ENCODE assay signal across 26 cellular contexts in the genomic region with DNA sequence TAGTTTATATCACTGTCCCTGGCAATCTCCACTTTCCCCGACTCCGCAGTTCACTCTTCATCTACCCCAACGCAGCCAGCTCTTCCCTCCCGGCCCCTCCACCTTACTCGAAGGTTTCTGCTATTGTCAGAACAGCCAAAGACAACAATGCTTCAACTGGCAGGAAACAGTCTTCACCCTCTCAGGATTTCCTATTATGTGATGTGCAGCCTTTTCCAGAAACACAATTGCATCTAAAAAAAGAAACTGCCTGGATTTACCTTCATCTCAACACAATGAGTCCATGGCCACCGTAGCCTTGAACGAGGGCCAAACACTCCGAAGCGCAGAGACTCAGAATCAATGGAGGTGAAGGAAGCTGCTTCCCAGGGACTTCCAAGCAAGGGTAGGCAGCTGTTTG.
DNase-seq lines count a peak whose midpoint lies in the region; ATAC-seq, FAIRE-seq and TF ChIP-seq lines count a peak whose summit lies in the region.
"Had no signal": no experiment of that assay in that cellular context is flagged by ENCODE, and none has a peak within 500 bp of the region (broad histone marks: within the 10 kb centered on the region; RNA-seq: fewer than 3 reads in every experiment).

No MANE protein-coding gene starts in this region.

- in situ Hi-C loops in Panc1 (cut with HindIII; ENCODE audit: low pct_unique_long_range_greater_than_20kb, low sequenced_read_pairs): no loop called here

- H3K9me3 Mint-ChIP-seq in neural progenitor cell (peaks cover under 1% of the 10 kb centered on the region), endodermal cell (no peaks in the 10 kb centered on the region)
- H3K9me3 Mint-ChIP-seq in activated CD8-positive, alpha-beta memory T cell treated with anti-CD3 and anti-CD28 coated beads, Interleukin-2, amount 10 ng/mL, durations not matched to agents 7 days and 5 days (ENCODE audit: low read depth): no peaks in the 10 kb centered on the region
- H3K9me3 Mint-ChIP-seq: CD8-positive, alpha-beta T cell had no signal

- POLR2A ChIA-PET in Panc1 (lab: Charles Lee): no interaction called here

- intact Hi-C loops in Panc1 (cut with micrococcal nuclease; ENCODE audit: unreplicated experiment): loop anchor here (2.0 to 5.0 kb wide), 2 partner anchors 191 to 269 kb away; no protein-coding TSS in a partner anchor

- H3F3A ChIP-seq in neural progenitor cell (ENCODE audit: low read depth): peaks cover 5% of the 10 kb centered on the region

- WGBS in endodermal cell (ENCODE audit: insufficient coverage in 1 of 2, insufficient read length in 1 of 2), 2 experiments: 90 to 91% methylated on average over 9 of the region's 9 CpGs

- TF ChIP-seq CTCF in Panc1 (IDR thresholded peaks at IDR 0.05) (no peak), fibroblast of pulmonary artery (IDR thresholded peaks at IDR 0.05; ENCODE audit: low read length, missing control alignments) (no peak), neural progenitor cell (IDR thresholded peaks at IDR 0.05) (no peak), endodermal cell (conservative IDR thresholded peaks at IDR 0.05) (no peak)

- H3K36me3 Mint-ChIP-seq in neural progenitor cell (no peaks in the 10 kb centered on the region), endodermal cell (ENCODE audit: low read depth) (no peaks in the 10 kb centered on the region)
- no peaks in the 10 kb centered on the region for H3K36me3 Mint-ChIP-seq in activated CD8-positive, alpha-beta memory T cell treated with anti-CD3 and anti-CD28 coated beads, Interleukin-2, amount 10 ng/mL, durations not matched to agents 7 days and 5 days
- H3K36me3 Mint-ChIP-seq: CD8-positive, alpha-beta T cell had no signal

- H3K4me3 ChIP-seq in Panc1 (ENCODE audit: low read depth in 2 of 2, low read length in 2 of 2) (no peak overlapping the region), fibroblast of pulmonary artery (replicated peaks; ENCODE audit: low read depth, low read length) (peak overlapping the region; percentile 6), neural progenitor cell (no peak overlapping the region), endodermal cell (ENCODE audit: low read length) (no peak overlapping the region)
- H3K4me3 ChIP-seq: cardiac muscle cell, lung, Peyer's patch, SJSA1, stomach had no signal

- no peaks in the 10 kb centered on the region for H4K20me1 ChIP-seq in neural progenitor cell (ENCODE audit: low read depth)

- CTCF ChIA-PET in Panc1 (lab: Charles Lee): no interaction called here
- CTCF ChIA-PET in activated CD8-positive, alpha-beta memory T cell treated with anti-CD3 and anti-CD28 coated beads, Interleukin-2, amount 10 ng/mL, durations not matched to agents 7 days and 5 days (lab: Charles Lee): interaction anchor here (4.3 kb wide), 1 partner anchor 269 kb away, joined by 19 read pairs; no protein-coding TSS in a partner anchor

- ATAC-seq in Panc1: no peak
- ATAC-seq in activated CD8-positive, alpha-beta memory T cell treated with anti-CD3 and anti-CD28 coated beads, Interleukin-2, amount 10 ng/mL, durations not matched to agents 7 days and 5 days: no peak
- ATAC-seq: CD8-positive, alpha-beta T cell; foreskin keratinocyte; HCT116 had no signal

- H3K27ac ChIP-seq in Panc1 (ENCODE audit: low read length) (peak overlapping the region; percentile 46; the same call in 1 of the 2 replicates), neural progenitor cell (no peak overlapping the region), endodermal cell (ENCODE audit: low read depth, low read length) (no peak overlapping the region)
- H3K27ac ChIP-seq: cardiac muscle cell, foreskin keratinocyte, KMS-11, Peyer's patch, SJSA1, stomach had no signal

- no TSS peak for BruUV-seq in Panc1 (replicated peaks; lab: Mats Ljungman, UMichigan)

- no peaks in the 10 kb centered on the region for H3K79me2 ChIP-seq in neural progenitor cell (ENCODE audit: low read depth)

- H2AFZ ChIP-seq in neural progenitor cell (replicated peaks): no peak overlapping the region

- peaks cover 19% of the 10 kb centered on the region for H3K4me1 Mint-ChIP-seq in neural progenitor cell
- peaks cover 2% of the 10 kb centered on the region for H3K4me1 Mint-ChIP-seq in activated CD8-positive, alpha-beta memory T cell treated with anti-CD3 and anti-CD28 coated beads, Interleukin-2, amount 10 ng/mL, durations not matched to agents 7 days and 5 days
- H3K4me1 Mint-ChIP-seq in endodermal cell: peaks cover 58% of the 10 kb centered on the region

- 0 out of 2 replicates have a peak, but pooled peaks cover 4% of the 10 kb centered on the region for H3K4me1 ChIP-seq in Panc1 (ENCODE audit: control insufficient read depth, insufficient read depth, low read length)
- H3K4me1 ChIP-seq in neural progenitor cell: peaks cover 10% of the 10 kb centered on the region
- H3K4me1 ChIP-seq in endodermal cell (ENCODE audit: control insufficient read depth, insufficient read depth, low read length): peaks cover 17% of the 10 kb centered on the region
- H3K4me1 ChIP-seq: foreskin keratinocyte had no signal

- H3K27ac Mint-ChIP-seq in neural progenitor cell (peak overlapping the region; percentile 10), endodermal cell (no peak overlapping the region)
- H3K27ac Mint-ChIP-seq in activated CD8-positive, alpha-beta memory T cell treated with anti-CD3 and anti-CD28 coated beads, Interleukin-2, amount 10 ng/mL, durations not matched to agents 7 days and 5 days: no peak overlapping the region
- H3K27ac Mint-ChIP-seq: CD8-positive, alpha-beta T cell had no signal

- FAIRE-seq in frontal cortex (lab: Jason Lieb, UNC): no peak
- FAIRE-seq: G401.6 had no signal

- H3K27me3 Mint-ChIP-seq in neural progenitor cell (ENCODE audit: insufficient read depth, low read depth): peaks cover 2% of the 10 kb centered on the region
- peaks cover 40% of the 10 kb centered on the region for H3K27me3 Mint-ChIP-seq in activated CD8-positive, alpha-beta memory T cell treated with anti-CD3 and anti-CD28 coated beads, Interleukin-2, amount 10 ng/mL, durations not matched to agents 7 days and 5 days
- H3K27me3 Mint-ChIP-seq in endodermal cell (ENCODE audit: insufficient read depth): peaks cover 33% of the 10 kb centered on the region

- H3K9ac ChIP-seq in neural progenitor cell (no peak overlapping the region), endodermal cell (ENCODE audit: extremely low read depth, low read length, poor library complexity, severe bottlenecking) (no peak overlapping the region)
- H3K9ac ChIP-seq: KMS-11 had no signal

- no peaks in the 10 kb centered on the region for H3K9me3 ChIP-seq in Panc1 (ENCODE audit: control insufficient read depth, insufficient read depth, low read depth, low read length)
- no peaks in the 10 kb centered on the region for H3K9me3 ChIP-seq in neural progenitor cell (ENCODE audit: low read depth)
- H3K9me3 ChIP-seq in endodermal cell (ENCODE audit: control insufficient read depth, low read length): no peaks in the 10 kb centered on the region
- H3K9me3 ChIP-seq: Peyer's patch, SJSA1, stomach had no signal

- H3K4me2 ChIP-seq in neural progenitor cell: no peak overlapping the region
- H3K4me2 ChIP-seq: KMS-11 had no signal

- H3K4me3 Mint-ChIP-seq in neural progenitor cell: no peak overlapping the region
- no peak overlapping the region for H3K4me3 Mint-ChIP-seq in activated CD8-positive, alpha-beta memory T cell treated with anti-CD3 and anti-CD28 coated beads, Interleukin-2, amount 10 ng/mL, durations not matched to agents 7 days and 5 days
- H3K4me3 Mint-ChIP-seq in endodermal cell: no peak overlapping the region
- H3K4me3 Mint-ChIP-seq: CD8-positive, alpha-beta T cell had no signal

- H3K27me3 ChIP-seq in Panc1 (ENCODE audit: control insufficient read depth, insufficient read depth, low read length) (no peaks in the 10 kb centered on the region), neural progenitor cell (peaks cover 12% of the 10 kb centered on the region), endodermal cell (ENCODE audit: control insufficient read depth, insufficient read depth, low read length, poor library complexity, severe bottlenecking) (peaks cover 26% of the 10 kb centered on the region)
- H3K27me3 ChIP-seq: cardiac muscle cell, foreskin keratinocyte, Peyer's patch, SJSA1 had no signal

- H3K36me3 ChIP-seq in Panc1 (ENCODE audit: control insufficient read depth, insufficient read depth, low read length) (no peaks in the 10 kb centered on the region), neural progenitor cell (no peaks in the 10 kb centered on the region), endodermal cell (ENCODE audit: control insufficient read depth, insufficient read depth, low read length) (no peaks in the 10 kb centered on the region)
- H3K36me3 ChIP-seq: cardiac muscle cell, Peyer's patch, SJSA1, stomach had no signal

- DNase-seq in NCI-H2029 (lab: John Stamatoyannopoulos, UW) (peak; percentile 74), Panc1 (ENCODE audit: low read depth, low spot score) (no peak), fibroblast of pulmonary artery (ENCODE audit: low read depth) (peak; percentile 64), neural progenitor cell (ENCODE audit: low spot score) (no peak), Kasumi-1 (lab: John Stamatoyannopoulos, UW) (no peak), frontal cortex (ENCODE audit: low spot score in 2 of 2) (no peak), endodermal cell (no peak)
- DNase-seq in activated CD8-positive, alpha-beta memory T cell treated with anti-CD3 and anti-CD28 coated beads, Interleukin-2, amount 10 ng/mL, durations not matched to agents 7 days and 5 days: no peak
- DNase-seq: activated CD4-positive, alpha-beta T cell treated with anti-CD3 and anti-CD28 coated beads, Interleukin-2, amount 50 U/mL, for 48 hours; activated effector memory CD4-positive, alpha-beta T cell treated with anti-CD3 and anti-CD28 coated beads, Interleukin-2, amount 50 U/mL, for 16 hours; AML-193; CD8-positive, alpha-beta T cell; foreskin keratinocyte; islet precursor cell; NCI-H187 treated with DMSO at 0.1 percent for 48 hours; NK-92 treated with Interleukin-12 subunit alpha and Interleukin-12 subunit beta, amount 100 ng/mL, for 24 hours; nucleus accumbens; Peyer's patch; stomach; trophoblast cell had no signal

Comparison
In these comparisons a context has a peak if more than half of its experiments do, and no peak if none do; other contexts are left out.
1. DNase-seq: peak in NCI-H2029 (single experiment) and fibroblast of pulmonary artery (single experiment); none in Panc1 (single experiment), neural progenitor cell (single experiment), Kasumi-1 (0 of 2), activated CD8-positive, alpha-beta memory T cell treated with anti-CD3 and anti-CD28 coated beads, Interleukin-2, amount 10 ng/mL, durations not matched to agents 7 days and 5 days (single experiment), frontal cortex (0 of 2) and endodermal cell (single experiment).